ENCODE assay signal across 8 cellular contexts in genomic region chr5:129460121-129460950, GRCh38. TPM values are rescaled to one million over a fixed set of nuclear protein-coding genes. Genes with fewer than 3 reads are reported as not detected.
DNase-seq lines count a peak whose midpoint lies in the region; TF ChIP-seq lines count a peak whose summit lies in the region.

TSS of gene ADAMTS19 (plus strand) at chr5:129460298. CDS start at chr5:129460392, 94 bp downstream.

- H3K4me3 ChIP-seq in HFF-Myc (replicated peaks; ENCODE audit: low read depth, low read length) (peak within 1 kb of the TSS; percentile 15), esophagus muscularis mucosa (peak within 1 kb of the TSS; percentile 65 to 81 (median 72))

- H3K27ac ChIP-seq in esophagus muscularis mucosa (replicated peaks in 1 of 4) = peak within 1 kb of the TSS; percentile 77 to 88 (median 82)

- intact Hi-C loops in esophagus muscularis mucosa (cut with DNase I) = no loop called here

- no peak for TF ChIP-seq POLR2A in esophagus muscularis mucosa (IDR thresholded peaks at IDR 0.05; ENCODE audit: low read depth)

- WGBS in esophagus muscularis mucosa = 2% methylated on average over 23 of the region's 60 CpGs

- H3K36me3 ChIP-seq in esophagus muscularis mucosa = no peaks in the 10 kb centered on the region

- peaks cover 0 to 46% (median 28%) of the 10 kb centered on the region in 4 donors for H3K4me1 ChIP-seq in esophagus muscularis mucosa

- no peak for TF ChIP-seq EP300 in esophagus muscularis mucosa (IDR thresholded peaks at IDR 0.05)

- TF ChIP-seq CTCF in HFF-Myc (IDR thresholded peaks at IDR 0.05; ENCODE audit: low read depth, low read length, missing control alignments) (no peak), esophagus muscularis mucosa (IDR thresholded peaks at IDR 0.05) (no peak)

- DNase-seq in D341Med (ENCODE audit: low spot score) (peak; percentile 76), HFF-Myc (ENCODE audit: extremely low read depth, low read depth) (no peak), SW480 (ENCODE audit: low spot score) (peak; percentile 84), esophagus muscularis mucosa (ENCODE audit: extremely low spot score) (no peak), myocyte (ENCODE audit: low read depth) (peak; percentile 32), NCI-H1436 treated with DMSO at 0.1 percent for 48 hours (lab: John Stamatoyannopoulos, UW) (no peak), hepatic stellate cell (ENCODE audit: low spot score) (no peak), DMS114 treated with DMSO at 0.1 percent for 48 hours (lab: John Stamatoyannopoulos, UW; ENCODE audit: unreplicated experiment) (no peak)

- H3K9me3 ChIP-seq in esophagus muscularis mucosa = no peaks in the 10 kb centered on the region

- peaks cover 0 to 18% (median 0%) of the 10 kb centered on the region in 4 donors for H3K27me3 ChIP-seq in esophagus muscularis mucosa

RNA-seq across cellular contexts. Expression of gene ADAMTS19, which starts in this region (rescaled TPM):
- total RNA-seq in esophagus muscularis mucosa = 10 to 100 TPM in 2 of 4 donors, 1 to 10 TPM in 2; 8.5 to 23.4 (median 10.9) TPM
- total RNA-seq in myocyte = not detected in 2 replicates
- polyA plus RNA-seq in myocyte (2012) = not detected

Comparison
In these comparisons a context has a peak if more than half of its experiments do, and no peak if none do; other contexts are left out.
1. Peak in DNase-seq in myocyte; RNA of the gene not detected or under 1 TPM.
2. DNase-seq: peak in D341Med (single experiment) and SW480 (single experiment); none in HFF-Myc (single experiment), esophagus muscularis mucosa (single experiment), NCI-H1436 treated with DMSO at 0.1 percent for 48 hours (single experiment), hepatic stellate cell (single experiment) and DMS114 treated with DMSO at 0.1 percent for 48 hours (single experiment).